ENCODE assay signal across 8 cellular contexts in genomic region chr3:193842029-193842782, GRCh38.
DNase-seq lines count a peak whose midpoint lies in the region; ATAC-seq and TF ChIP-seq lines count a peak whose summit lies in the region.

No MANE protein-coding gene starts in this region.

- peak in 1 of 4 experiments; percentile 21 for TF ChIP-seq CTCF in prostate gland (IDR thresholded peaks at IDR 0.05)

- 49% methylated on average over 13 of the region's 16 CpGs for WGBS in prostate gland

- H3K4me3 Mint-ChIP-seq in T-helper 17 cell, result no peak overlapping the region

- no peaks in the 10 kb centered on the region for H3K4me1 ChIP-seq in prostate gland (replicated peaks)

- peaks cover 34% of the 10 kb centered on the region for H3K27me3 Mint-ChIP-seq in T-helper 17 cell

- intact Hi-C loops in prostate gland (cut with DNase I), result no loop called here

- H3K36me3 ChIP-seq in prostate gland, result no peaks in the 10 kb centered on the region

- H3K4me3 ChIP-seq in prostate gland, result no peak overlapping the region

- H3K36me3 Mint-ChIP-seq in T-helper 17 cell (ENCODE audit: low read depth), result peaks cover 9% of the 10 kb centered on the region

- peaks cover 3% of the 10 kb centered on the region for H3K4me1 Mint-ChIP-seq in T-helper 17 cell

- ATAC-seq in GM19023 (IDR thresholded peaks at IDR 0.05; ENCODE audit: unreplicated experiment) (peak; percentile 56), HG03064 (IDR thresholded peaks at IDR 0.05; ENCODE audit: low read depth, unreplicated experiment) (peak; percentile 70), T-helper 17 cell (peak; percentile 53)

- no peak for TF ChIP-seq POLR2A in prostate gland (IDR thresholded peaks at IDR 0.05)

- DNase-seq in T-helper 17 cell (no peak), prostate gland (ENCODE audit: low spot score) (peak; percentile 84), hepatic stellate cell (ENCODE audit: low spot score) (no peak)
- no peak for DNase-seq in stimulated activated CD4-positive, alpha-beta T cell treated with anti-CD3 and anti-CD28 coated beads, Interleukin-15, amount 100 ng/mL, for 24 hours
- DNase-seq in activated naive CD4-positive, alpha-beta T cell (lab: John Stamatoyannopoulos, UW), result no peak
- no peak for DNase-seq in activated CD4-positive, CD25-positive, alpha-beta regulatory T cell (lab: John Stamatoyannopoulos, UW)

- H3K27ac ChIP-seq in prostate gland, result peak overlapping the region; percentile 76 to 77

- no peaks in the 10 kb centered on the region for H3K27me3 ChIP-seq in prostate gland (replicated peaks; ENCODE audit: insufficient read depth)

- H3K27ac Mint-ChIP-seq in T-helper 17 cell, result no peak overlapping the region

- H3K9me3 ChIP-seq in T-helper 17 cell (ENCODE audit: control insufficient read depth, low read length, poor library complexity, severe bottlenecking), result no peaks in the 10 kb centered on the region
- H3K9me3 ChIP-seq in prostate gland, result no peaks in the 10 kb centered on the region
